In the genomic region with DNA sequence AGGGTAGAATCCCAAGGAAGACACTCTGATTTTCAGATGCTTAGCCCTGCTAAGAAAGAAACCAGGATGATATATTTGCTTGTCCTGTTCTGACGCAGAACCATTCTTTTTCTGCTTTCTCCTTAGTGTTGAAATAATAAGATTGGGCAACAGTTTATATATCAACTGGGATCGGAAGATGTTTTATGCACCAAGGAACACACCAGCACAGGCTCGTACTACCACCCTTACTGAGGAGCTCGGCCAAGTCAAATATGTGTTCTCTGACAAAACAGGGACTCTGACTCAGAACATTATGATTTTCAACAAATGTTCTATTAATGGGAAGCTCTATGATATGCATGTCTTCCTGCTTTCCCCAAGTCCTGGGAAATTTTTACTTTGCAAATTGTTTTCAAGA, we compare ENCODE assay signal across 14 cellular contexts. TPM values are rescaled to one million over a fixed set of nuclear protein-coding genes. Genes with fewer than 3 reads are reported as not detected.
DNase-seq lines count a peak whose midpoint lies in the region; ATAC-seq, FAIRE-seq and TF ChIP-seq lines count a peak whose summit lies in the region.
"Had no signal": no experiment of that assay in that cellular context is flagged by ENCODE, and none has a peak within 500 bp of the region (broad histone marks: within the 10 kb centered on the region; RNA-seq: fewer than 3 reads in every experiment).

No MANE protein-coding gene starts in this region.

- no peak for TF ChIP-seq CTCF in liver (IDR thresholded peaks at IDR 0.05; ENCODE audit: low read depth, low read length, missing input control)
- no peak for TF ChIP-seq CTCF in HepG2 (CRISPR knock-in tag; IDR thresholded peaks at IDR 0.05)

- H3K27ac ChIP-seq in liver (ENCODE audit: low read depth in 1 of 2, low read length in 2 of 2) = peak overlapping the region; percentile 12 to 32
- H3K27ac ChIP-seq in HepG2 (ENCODE audit: extremely low read length, insufficient read depth, low read length) = no peak overlapping the region

- no peak overlapping the region for H3K4me2 ChIP-seq in HepG2 (ENCODE audit: low read depth, low read length)

- CTCF ChIA-PET in HepG2 (lab: Yijun Ruan, JAX; ENCODE audit: low intra/inter-chr PET ratio, low total read pairs) = no interaction called here

- no peaks in the 10 kb centered on the region for H3K79me2 ChIP-seq in HepG2 (ENCODE audit: insufficient read depth, low read length)

- H3K36me3 ChIP-seq in liver (ENCODE audit: control insufficient read depth in 4 of 4, insufficient read depth in 3 of 4, low read depth in 1 of 4, low read length in 3 of 4) (no peaks in the 10 kb centered on the region), HepG2 (replicated peaks in 1 of 2; ENCODE audit: control insufficient read depth in 1 of 2, insufficient read depth in 2 of 2, low read length in 2 of 2) (no peaks in the 10 kb centered on the region)

- H3K4me1 ChIP-seq in liver (ENCODE audit: control insufficient read depth in 4 of 4, insufficient read depth in 4 of 4, low read length in 3 of 4) (peaks cover 1 to 12% (median 6%) of the 10 kb centered on the region in 4 donors), HepG2 (ENCODE audit: insufficient read depth, low read length) (peaks cover 8% of the 10 kb centered on the region; the same call in 1 of the 2 replicates)

- H3K4me3 ChIP-seq in liver (ENCODE audit: low read depth in 1 of 3, low read length in 3 of 3) = no peak overlapping the region
- no peak overlapping the region for H3K4me3 ChIP-seq in HepG2 (replicated peaks in 1 of 3; ENCODE audit: insufficient read depth in 1 of 3, low read depth in 2 of 3, low read length in 3 of 3)

- TF ChIP-seq EP300 in HepG2 (IDR thresholded peaks at IDR 0.05; ENCODE audit: low read depth in 2 of 2, low read length in 2 of 2) = no peak
- TF ChIP-seq EP300 in HepG2 (CRISPR knock-in tag; IDR thresholded peaks at IDR 0.05; ENCODE audit: borderline replicate concordance) = no peak

- no peaks in the 10 kb centered on the region for H3K9me3 ChIP-seq in liver (ENCODE audit: control insufficient read depth in 4 of 4, low read length in 3 of 4)
- no peaks in the 10 kb centered on the region for H3K9me3 ChIP-seq in HepG2 (ENCODE audit: low read length)

- no peak for TF ChIP-seq POLR2A in HepG2 (IDR thresholded peaks at IDR 0.05; ENCODE audit: insufficient read depth in 1 of 2, low read depth in 2 of 2, low read length in 2 of 2)

- TF ChIP-seq RAD21 in liver (IDR thresholded peaks at IDR 0.05) = peak in 1 of 2 donors; percentile 36
- TF ChIP-seq RAD21 in HepG2 (CRISPR knock-in tag; IDR thresholded peaks at IDR 0.05) = no peak

- POLR2A ChIA-PET in HepG2 (lab: Yijun Ruan, JAX) = no interaction called here

- BruUV-seq in HepG2 (replicated peaks; lab: Mats Ljungman, UMichigan) = no TSS peak

- H3K27me3 ChIP-seq in liver (ENCODE audit: control insufficient read depth in 4 of 4, insufficient read depth in 4 of 4, low read length in 3 of 4) (no peaks in the 10 kb centered on the region), HepG2 (ENCODE audit: control insufficient read depth in 1 of 2, insufficient read depth in 2 of 2, low read length in 2 of 2) (peaks cover 0 to 1% of the 10 kb centered on the region in 2 experiments; a peak in 1 of 5 replicates)

- in situ Hi-C loops in HepG2 (cut with HindIII; ENCODE audit: extremely low pct_ligation_motif_present, low pct_unique_long_range_greater_than_20kb) = loop anchor here (10.0 kb wide), 1 partner anchor 276 kb away; no protein-coding TSS in a partner anchor

- no peak for FAIRE-seq in HepG2 (lab: Jason Lieb, UNC)

- no peak overlapping the region for H3K9ac ChIP-seq in liver (ENCODE audit: low read depth in 1 of 2, low read length in 2 of 2)
- H3K9ac ChIP-seq in HepG2 (ENCODE audit: insufficient read depth, low read depth, low read length) = no peak overlapping the region

- no peak for ATAC-seq in HepG2
- peak; percentile 82 for ATAC-seq in esophagus mucosa
- ATAC-seq in HG02938 (IDR thresholded peaks at IDR 0.05; ENCODE audit: unreplicated experiment) = no peak
- ATAC-seq in GM21360 (IDR thresholded peaks at IDR 0.05; ENCODE audit: unreplicated experiment) = no peak

- no peak overlapping the region for H2AFZ ChIP-seq in HepG2 (ENCODE audit: low read length)

- 30% methylated on average over 4 of the region's 4 CpGs for WGBS in liver
- WGBS in HepG2 (ENCODE audit: low lambda C conversion rate) = 42% methylated on average over 4 of the region's 4 CpGs

- intact Hi-C loops in HepG2 (cut with micrococcal nuclease; ENCODE audit: unreplicated experiment) = loop anchor here (10.0 kb wide), 2 partner anchors 56 to 576 kb away; a partner anchor contains a TSS

- DNase-seq in HepG2 (ENCODE audit: low spot score) = no peak
- peak; percentile 30 for DNase-seq in myocyte (ENCODE audit: low read depth)
- no peak for DNase-seq in iPS-NIHi11 (ENCODE audit: low spot score)
- DNase-seq in NCI-H1092 treated with DMSO at 0.1 percent for 48 hours (lab: John Stamatoyannopoulos, UW) = no peak
- DNase-seq: ACHN; activated CD4-positive, alpha-beta T cell treated with anti-CD3 and anti-CD28 coated beads, Interleukin-2, amount 10 ng/mL, durations not matched to agents 24 days and 14 days; dermis blood vessel endothelial cell; NCI-H1048; SHP77; stimulated activated CD4-positive, alpha-beta T cell treated with anti-CD3 and anti-CD28 coated beads, Interleukin-2, amount 100 ng/mL, for 24 hours had no signal

- H4K20me1 ChIP-seq in HepG2 (ENCODE audit: insufficient read depth, low read length) = no peaks in the 10 kb centered on the region

TF ChIP-seq in liver, 16 proteins besides CTCF, POLR2A, EP300 and RAD21 (continues in another document):
- TF ChIP-seq EGR1 (IDR thresholded peaks at IDR 0.05; ENCODE audit: low read depth in 2 of 2) (peak in 1 of 2 donors; percentile 20), NR2F2 (IDR thresholded peaks at IDR 0.05) (no peak), RXRA (IDR thresholded peaks at IDR 0.05) (peak; percentile 14 to 71), GABPA (IDR thresholded peaks at IDR 0.05 in 1 of 2, conservative IDR thresholded peaks at IDR 0.05 in 1 of 2) (no peak), HNF4G (IDR thresholded peaks at IDR 0.05) (no peak), SP1 (IDR thresholded peaks at IDR 0.05) (peak; percentile 25), FOXA1 (IDR thresholded peaks at IDR 0.05) (no peak), YY1 (IDR thresholded peaks at IDR 0.05) (peak; percentile 67), JUND (IDR thresholded peaks at IDR 0.05) (peak in 1 of 2 donors; percentile 75)
- TF ChIP-seq, protein P1, sequence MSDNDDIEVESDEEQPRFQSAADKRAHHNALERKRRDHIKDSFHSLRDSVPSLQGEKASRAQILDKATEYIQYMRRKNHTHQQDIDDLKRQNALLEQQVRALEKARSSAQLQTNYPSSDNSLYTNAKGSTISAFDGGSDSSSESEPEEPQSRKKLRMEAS (IDR thresholded peaks at IDR 0.05) = no peak
- TF ChIP-seq, protein P2, sequence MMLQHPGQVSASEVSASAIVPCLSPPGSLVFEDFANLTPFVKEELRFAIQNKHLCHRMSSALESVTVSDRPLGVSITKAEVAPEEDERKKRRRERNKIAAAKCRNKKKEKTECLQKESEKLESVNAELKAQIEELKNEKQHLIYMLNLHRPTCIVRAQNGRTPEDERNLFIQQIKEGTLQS (IDR thresholded peaks at IDR 0.05) = no peak

TF ChIP-seq in HepG2, 621 proteins besides CTCF, POLR2A, EP300 and RAD21 (continues in another document):
- TF ChIP-seq PTBP1 (IDR thresholded peaks at IDR 0.05; ENCODE audit: low read depth, low read length, poor library complexity, severe bottlenecking) (no peak), ZNF703 (CRISPR knock-in tag; IDR thresholded peaks at IDR 0.05; ENCODE audit: borderline replicate concordance) (no peak), ZNF496 (CRISPR knock-in tag; IDR thresholded peaks at IDR 0.05; ENCODE audit: insufficient replicate concordance) (no peak), RELA (CRISPR knock-in tag; IDR thresholded peaks at IDR 0.05) (no peak), SKI (IDR thresholded peaks at IDR 0.05; ENCODE audit: partially characterized antibody) (no peak)

RNA-seq across cellular contexts. Expression of a gene that starts 19.0 kb away (rescaled TPM):
- total RNA-seq in liver (1 to 10 TPM; 2.1 to 6.3 TPM), HepG2 (2016; rRNA removed; fragmentation: Illumina TruSeq; extraction: Trizol) (2.3 and 3.3 TPM in 2 replicates), esophagus mucosa (4.7 TPM), myocyte (39.8 and 57.0 TPM in 2 replicates)
- polyA plus RNA-seq in liver (1 to 10 TPM; 3.2 to 5.4 TPM), HepG2 (2011; rRNA removed) (2.8 and 3.7 TPM in 2 replicates)
- total RNA-seq in HepG2 (2016; cell fraction: cytosol; rRNA removed; fragmentation: Illumina TruSeq; extraction: Trizol; ENCODE audit: low read depth) = 1.1 and 1.7 TPM in 2 replicates
- total RNA-seq in HepG2 (2016; cell fraction: insoluble cytoplasmic fraction; rRNA removed; fragmentation: Illumina TruSeq; extraction: Trizol) = 1.9 and 3.8 TPM in 2 replicates
- 3.6 and 4.7 TPM in 2 replicates for total RNA-seq in HepG2 (2016; cell fraction: membrane; rRNA removed; fragmentation: Illumina TruSeq; extraction: Trizol)
- 3.3 and 4.1 TPM in 2 replicates for total RNA-seq in HepG2 (2016; cell fraction: nucleus; rRNA removed; fragmentation: Illumina TruSeq; extraction: Trizol)
- 1.7 and 2.1 TPM in 2 replicates for polyA plus RNA-seq in HepG2 (2011; cell fraction: cytosol; rRNA removed)
- 11.7 and 15.3 TPM in 2 replicates for polyA plus RNA-seq in HepG2 (2011; cell fraction: nucleus; rRNA removed)
- polyA plus RNA-seq in HepG2 (2012) = 1.9 and 2.4 TPM in 2 replicates
- polyA plus RNA-seq in HepG2 (2016; cell fraction: cytosol; fragmentation: Illumina TruSeq; extraction: Trizol; ENCODE audit: low read depth) = 0.12 and 0.19 TPM in 2 replicates
- polyA plus RNA-seq in HepG2 (2016; cell fraction: insoluble cytoplasmic fraction; fragmentation: Illumina TruSeq; extraction: Trizol; ENCODE audit: low read depth) = 1.8 and 2.2 TPM in 2 replicates
- 0.34 and 0.43 TPM in 2 replicates for polyA plus RNA-seq in HepG2 (2016; cell fraction: membrane; fragmentation: Illumina TruSeq; extraction: Trizol; ENCODE audit: low read depth)
- 7.4 and 7.8 TPM in 2 replicates for polyA plus RNA-seq in HepG2 (2016; cell fraction: nucleus; fragmentation: Illumina TruSeq; extraction: Trizol; ENCODE audit: insufficient read depth, low read depth)
- polyA minus RNA-seq in HepG2 (2011; rRNA and poly(A)+ RNA removed; ENCODE audit: low replicate concordance) = 25.2 and 27.1 TPM in 2 replicates
- 4.6 and 4.7 TPM in 2 replicates for polyA minus RNA-seq in HepG2 (2011; cell fraction: cytosol; rRNA and poly(A)+ RNA removed)
- polyA minus RNA-seq in HepG2 (2011; cell fraction: nucleus; rRNA and poly(A)+ RNA removed) = 5.7 and 6.6 TPM in 2 replicates
- 57.0 TPM for polyA plus RNA-seq in myocyte (2012)
